Comparison of ENCODE assay signal across 8 cellular contexts in genomic region chr7:140672382-140673062, GRCh38. TPM values are rescaled to one million over a fixed set of nuclear protein-coding genes. Genes with fewer than 3 reads are reported as not detected.
DNase-seq lines count a peak whose midpoint lies in the region; ATAC-seq, FAIRE-seq and TF ChIP-seq lines count a peak whose summit lies in the region.

Gene ADCK2, plus strand, starts transcription at chr7:140672945. Its CDS starts 386 bp downstream, at chr7:140673331.

- in situ Hi-C loops in K562 (cut with MboI): no loop called here

- peak within 1 kb of the TSS; percentile 88 for H2AFZ ChIP-seq in K562 (ENCODE audit: low read depth, low read length)

- TF ChIP-seq CTCF in K562 (IDR thresholded peaks at IDR 0.05 in 2 of 3, conservative IDR thresholded peaks at IDR 0.05 in 1 of 3; ENCODE audit: insufficient read depth in 2 of 3, low read depth in 1 of 3, low read length in 3 of 3): no peak

- POLR2A ChIA-PET in K562 (lab: Yijun Ruan, JAX): interaction anchor here (0.6 kb wide), 1 partner anchor 15 kb away, joined by 3 read pairs; no protein-coding TSS in a partner anchor

- H3K36me3 ChIP-seq in HUES6 (ENCODE audit: control insufficient read depth, insufficient read depth, low read length) (no peaks in the 10 kb centered on the region), K562 (ENCODE audit: control insufficient read depth, insufficient read depth, low read length) (no peaks in the 10 kb centered on the region)

- no peaks in the 10 kb centered on the region for H3K9me3 ChIP-seq in HUES6 (ENCODE audit: control insufficient read depth, insufficient read depth, low read depth, low read length)
- no peaks in the 10 kb centered on the region for H3K9me3 ChIP-seq in K562 (replicated peaks; ENCODE audit: control insufficient read depth, insufficient read depth, low read depth, low read length)
- no peaks in the 10 kb centered on the region for H3K9me3 ChIP-seq in iPS-18c (ENCODE audit: control insufficient read depth, insufficient read depth, low read length)

- no peak for TF ChIP-seq RAD21 in K562 (CRISPR knock-in tag; conservative IDR thresholded peaks at IDR 0.05 in 1 of 2, IDR thresholded peaks at IDR 0.05 in 1 of 2)

- H3K4me1 ChIP-seq in HUES6 (ENCODE audit: control insufficient read depth, insufficient read depth, low read length) (peaks cover 17% of the 10 kb centered on the region), K562 (replicated peaks in 1 of 2; ENCODE audit: control insufficient read depth in 2 of 2, insufficient read depth in 2 of 2, low read length in 2 of 2) (peaks cover 24 to 34% of the 10 kb centered on the region in 2 experiments; a peak in 4 of 5 replicates)

- no peaks in the 10 kb centered on the region for H3K9me1 ChIP-seq in K562 (ENCODE audit: control insufficient read depth, insufficient read depth, low read length)

- no peak for FAIRE-seq in K562 (lab: Jason Lieb, UNC)

- WGBS in K562 (ENCODE audit: insufficient coverage, low coverage, missing lambda C conversion rate): under 1% methylated on average over 39 of the region's 41 CpGs

- peak within 1 kb of the TSS; percentile 74 for H3K4me2 ChIP-seq in K562 (ENCODE audit: insufficient read depth, low read length)

- ATAC-seq in GM21367 (IDR thresholded peaks at IDR 0.05; ENCODE audit: unreplicated experiment) (peak; percentile 37), K562 (peak; percentile 81)

- H4K20me1 ChIP-seq in K562 (replicated peaks; ENCODE audit: control insufficient read depth, insufficient read depth, low read length): no peaks in the 10 kb centered on the region

- H3K27ac ChIP-seq in HUES6 (ENCODE audit: low read depth, low read length): no peak within 1 kb of the TSS
- H3K27ac ChIP-seq in K562 (ENCODE audit: extremely low read depth, low read depth, low read length): peak within 1 kb of the TSS; percentile 57; the same call in 2 of the 3 replicates
- H3K27ac ChIP-seq in skin epidermis: peak within 1 kb of the TSS; percentile 66 to 96 (median 87)

- H3K4me3 ChIP-seq in HUES6 (ENCODE audit: low read depth, low read length) (peak within 1 kb of the TSS; percentile 88), K562 (peak within 1 kb of the TSS; percentile 77), iPS-18c (ENCODE audit: insufficient read depth, low read depth, low read length) (peak within 1 kb of the TSS; percentile 66), skin epidermis (peak within 1 kb of the TSS; percentile 54 to 90 (median 79))

- H3K27me3 ChIP-seq in HUES6 (ENCODE audit: control insufficient read depth, insufficient read depth, low read length) (peaks cover 12% of the 10 kb centered on the region; the same call in 1 of the 2 replicates), K562 (ENCODE audit: control insufficient read depth in 2 of 2, insufficient read depth in 2 of 2, low read length in 2 of 2) (peaks cover 0 to 3% of the 10 kb centered on the region in 2 experiments; a peak in 1 of 5 replicates)

- H3K79me2 ChIP-seq in K562 (ENCODE audit: control insufficient read depth, insufficient read depth, low read length): no peaks in the 10 kb centered on the region

- no TSS peak for BruUV-seq in K562 (replicated peaks; lab: Mats Ljungman, UMichigan)

- H3K9ac ChIP-seq in HUES6 (ENCODE audit: low read length) (peak within 1 kb of the TSS; percentile 45), K562 (ENCODE audit: insufficient read depth in 1 of 2, low read depth in 2 of 2, low read length in 2 of 2) (peak within 1 kb of the TSS; percentile 61 to 95; a peak in 3 of 4 replicates)

- TF ChIP-seq EP300 in K562 (IDR thresholded peaks at IDR 0.05; ENCODE audit: low read length): no peak

- CTCF ChIA-PET in K562 (lab: Yijun Ruan, JAX; ENCODE audit: low intra/inter-chr PET ratio): no interaction called here

- intact Hi-C loops in K562 (cut with micrococcal nuclease): loop anchor here (10.0 kb wide), 2 partner anchors 312 to 862 kb away; no protein-coding TSS in a partner anchor

- DNase-seq in DMS79 treated with DMSO at 0.1 percent for 48 hours (lab: John Stamatoyannopoulos, UW) (peak; percentile 58), T-helper 1 cell (peak; percentile 41 to 55 (median 53)), K562 (ENCODE audit: extremely low read depth in 1 of 4, low spot score in 3 of 4) (peak; percentile 78 to 99 (median 96))
- DNase-seq in effector CD4-positive, alpha-beta T cell: no peak

- no peak for TF ChIP-seq POLR2A in K562 (conservative IDR thresholded peaks at IDR 0.05)

TF ChIP-seq in K562, 482 proteins besides CTCF, POLR2A, EP300 and RAD21 (continues in another document):
- no peak for TF ChIP-seq NR2C1 (IDR thresholded peaks at IDR 0.05)
- peak; percentile 44; the same call in 1 of the 2 replicates for TF ChIP-seq NR2C1 (tag; IDR thresholded peaks at IDR 0.05)
- peak; percentile 74; the same call in 1 of the 2 replicates for TF ChIP-seq TEAD2 (tag; IDR thresholded peaks at IDR 0.05)
- 0 out of 2 replicates have a peak, but pooled peaks have one; percentile 80 for TF ChIP-seq ZBTB1 (CRISPR knock-in tag; IDR thresholded peaks at IDR 0.05; ENCODE audit: borderline replicate concordance, low read depth)
- peak; percentile 12; the same call in 1 of the 2 replicates for TF ChIP-seq ZNF583 (CRISPR knock-in tag; IDR thresholded peaks at IDR 0.05)
- TF ChIP-seq KAT7 (CRISPR knock-in tag; IDR thresholded peaks at IDR 0.05; ENCODE audit: borderline replicate concordance): no peak
- 0 out of 2 replicates have a peak, but pooled peaks have one; percentile 45 for TF ChIP-seq SMAD3 (CRISPR knock-in tag; conservative IDR thresholded peaks at IDR 0.05)
- 0 out of 6 replicates have a peak, but pooled peaks of 1 of the 3 experiments have one; percentile 63 for TF ChIP-seq ZBTB11 (CRISPR knock-in tag; IDR thresholded peaks at IDR 0.05)
- peak; percentile 94 for TF ChIP-seq VEZF1 (CRISPR knock-in tag; IDR thresholded peaks at IDR 0.05)
- TF ChIP-seq YY1 (IDR thresholded peaks at IDR 0.05; ENCODE audit: borderline replicate concordance in 1 of 3, control insufficient read depth in 1 of 3, extremely low read depth in 1 of 3, insufficient read depth in 3 of 3, insufficient read length in 1 of 3, insufficient replicate concordance in 2 of 3, low read depth in 1 of 3, low read length in 2 of 3): peak in 1 of 3 experiments; percentile 20
- no peak; a peak in 1 of 4 replicates for TF ChIP-seq MAZ (CRISPR knock-in tag; conservative IDR thresholded peaks at IDR 0.05 in 1 of 2, IDR thresholded peaks at IDR 0.05 in 1 of 2)
- no peak for TF ChIP-seq ZNF316 (IDR thresholded peaks at IDR 0.05)

RNA-seq across cellular contexts. Expression of gene ADCK2, which starts in this region (rescaled TPM):
- 7.9 and 18.9 TPM in 2 replicates for total RNA-seq in K562 (2011; cell fraction: chromatin; rRNA removed; ENCODE audit: low replicate concordance)
- 18.3 and 25.7 TPM in 2 replicates for total RNA-seq in K562 (2011; cell fraction: nucleolus; rRNA removed)
- 16.6 and 17.8 TPM in 2 replicates for total RNA-seq in K562 (2011; cell fraction: nucleoplasm; rRNA removed)
- total RNA-seq in K562 (2014; rRNA removed): 10.6 and 12.9 TPM in 2 replicates
- total RNA-seq in K562 (2014; rRNA removed; fragmentation: Illumina TruSeq; extraction: Trizol): 9.1 and 10.3 TPM in 2 replicates
- 13.3 and 13.8 TPM in 2 replicates for total RNA-seq in K562 (2015; rRNA removed; fragmentation: Illumina TruSeq; extraction: Trizol)
- total RNA-seq in K562 (2021): 13.8 and 14.3 TPM in 2 replicates
- 12.0 and 12.8 TPM in 2 replicates for polyA plus RNA-seq in K562 (2011; rRNA removed)
- 9.7 and 13.6 TPM in 2 replicates for polyA plus RNA-seq in K562 (2011; cell fraction: cytosol; rRNA removed)
- 7.2 and 7.7 TPM in 2 replicates for polyA plus RNA-seq in K562 (2011; cell fraction: nucleus; rRNA removed)
- 12.2 and 28.1 TPM in 2 replicates for polyA plus RNA-seq in K562 (2012)
- polyA plus RNA-seq in K562 (2014; fragmentation: Illumina TruSeq; extraction: Trizol): 7.7 and 9.4 TPM in 2 replicates
- polyA plus RNA-seq in K562 (2014; fragmentation: Nextera tagmentation; extraction: Ambion mirVana): 1 to 10 TPM in 1 of 2 experiments, under 1 TPM in 1; 0.08 to 1.1 TPM
- polyA plus RNA-seq in K562 (2014; rRNA removed): 9.7 and 10.1 TPM in 2 replicates
- polyA minus RNA-seq in K562 (2011; rRNA and poly(A)+ RNA removed): 13.7 and 15.8 TPM in 2 replicates
- polyA minus RNA-seq in K562 (2011; cell fraction: cytosol; rRNA and poly(A)+ RNA removed): 9.4 and 9.5 TPM in 2 replicates
- 5.8 and 8.3 TPM in 2 replicates for polyA minus RNA-seq in K562 (2011; cell fraction: nucleus; rRNA and poly(A)+ RNA removed)
